In genomic region chr10:75239391-75239790, GRCh38 we compare ENCODE assay signal across 1 cellular context.
TF ChIP-seq lines count a peak whose summit lies in the region.

No MANE protein-coding gene starts in this region.

TF ChIP-seq in H1, 55 proteins besides CTCF, POLR2A, EP300 and RAD21:
- TF ChIP-seq MAX (IDR thresholded peaks at IDR 0.05), result no peak
- TF ChIP-seq SIN3A (conservative IDR thresholded peaks at IDR 0.05 in 1 of 2, IDR thresholded peaks at IDR 0.05 in 1 of 2; ENCODE audit: low read depth in 1 of 2, low read length in 2 of 2), result no peak
- no peak for TF ChIP-seq GABPA (IDR thresholded peaks at IDR 0.05; ENCODE audit: borderline replicate concordance, insufficient read depth, low read length)
- no peak for TF ChIP-seq RFX5 (IDR thresholded peaks at IDR 0.05; ENCODE audit: borderline replicate concordance, low read depth, low read length)
- no peak for TF ChIP-seq POU5F1 (IDR thresholded peaks at IDR 0.05; ENCODE audit: low read depth, low read length)
- no peak for TF ChIP-seq TAF7 (optimal IDR thresholded peaks at IDR 0.05; ENCODE audit: borderline replicate concordance, low read depth, low read length)
- TF ChIP-seq, protein P1, sequence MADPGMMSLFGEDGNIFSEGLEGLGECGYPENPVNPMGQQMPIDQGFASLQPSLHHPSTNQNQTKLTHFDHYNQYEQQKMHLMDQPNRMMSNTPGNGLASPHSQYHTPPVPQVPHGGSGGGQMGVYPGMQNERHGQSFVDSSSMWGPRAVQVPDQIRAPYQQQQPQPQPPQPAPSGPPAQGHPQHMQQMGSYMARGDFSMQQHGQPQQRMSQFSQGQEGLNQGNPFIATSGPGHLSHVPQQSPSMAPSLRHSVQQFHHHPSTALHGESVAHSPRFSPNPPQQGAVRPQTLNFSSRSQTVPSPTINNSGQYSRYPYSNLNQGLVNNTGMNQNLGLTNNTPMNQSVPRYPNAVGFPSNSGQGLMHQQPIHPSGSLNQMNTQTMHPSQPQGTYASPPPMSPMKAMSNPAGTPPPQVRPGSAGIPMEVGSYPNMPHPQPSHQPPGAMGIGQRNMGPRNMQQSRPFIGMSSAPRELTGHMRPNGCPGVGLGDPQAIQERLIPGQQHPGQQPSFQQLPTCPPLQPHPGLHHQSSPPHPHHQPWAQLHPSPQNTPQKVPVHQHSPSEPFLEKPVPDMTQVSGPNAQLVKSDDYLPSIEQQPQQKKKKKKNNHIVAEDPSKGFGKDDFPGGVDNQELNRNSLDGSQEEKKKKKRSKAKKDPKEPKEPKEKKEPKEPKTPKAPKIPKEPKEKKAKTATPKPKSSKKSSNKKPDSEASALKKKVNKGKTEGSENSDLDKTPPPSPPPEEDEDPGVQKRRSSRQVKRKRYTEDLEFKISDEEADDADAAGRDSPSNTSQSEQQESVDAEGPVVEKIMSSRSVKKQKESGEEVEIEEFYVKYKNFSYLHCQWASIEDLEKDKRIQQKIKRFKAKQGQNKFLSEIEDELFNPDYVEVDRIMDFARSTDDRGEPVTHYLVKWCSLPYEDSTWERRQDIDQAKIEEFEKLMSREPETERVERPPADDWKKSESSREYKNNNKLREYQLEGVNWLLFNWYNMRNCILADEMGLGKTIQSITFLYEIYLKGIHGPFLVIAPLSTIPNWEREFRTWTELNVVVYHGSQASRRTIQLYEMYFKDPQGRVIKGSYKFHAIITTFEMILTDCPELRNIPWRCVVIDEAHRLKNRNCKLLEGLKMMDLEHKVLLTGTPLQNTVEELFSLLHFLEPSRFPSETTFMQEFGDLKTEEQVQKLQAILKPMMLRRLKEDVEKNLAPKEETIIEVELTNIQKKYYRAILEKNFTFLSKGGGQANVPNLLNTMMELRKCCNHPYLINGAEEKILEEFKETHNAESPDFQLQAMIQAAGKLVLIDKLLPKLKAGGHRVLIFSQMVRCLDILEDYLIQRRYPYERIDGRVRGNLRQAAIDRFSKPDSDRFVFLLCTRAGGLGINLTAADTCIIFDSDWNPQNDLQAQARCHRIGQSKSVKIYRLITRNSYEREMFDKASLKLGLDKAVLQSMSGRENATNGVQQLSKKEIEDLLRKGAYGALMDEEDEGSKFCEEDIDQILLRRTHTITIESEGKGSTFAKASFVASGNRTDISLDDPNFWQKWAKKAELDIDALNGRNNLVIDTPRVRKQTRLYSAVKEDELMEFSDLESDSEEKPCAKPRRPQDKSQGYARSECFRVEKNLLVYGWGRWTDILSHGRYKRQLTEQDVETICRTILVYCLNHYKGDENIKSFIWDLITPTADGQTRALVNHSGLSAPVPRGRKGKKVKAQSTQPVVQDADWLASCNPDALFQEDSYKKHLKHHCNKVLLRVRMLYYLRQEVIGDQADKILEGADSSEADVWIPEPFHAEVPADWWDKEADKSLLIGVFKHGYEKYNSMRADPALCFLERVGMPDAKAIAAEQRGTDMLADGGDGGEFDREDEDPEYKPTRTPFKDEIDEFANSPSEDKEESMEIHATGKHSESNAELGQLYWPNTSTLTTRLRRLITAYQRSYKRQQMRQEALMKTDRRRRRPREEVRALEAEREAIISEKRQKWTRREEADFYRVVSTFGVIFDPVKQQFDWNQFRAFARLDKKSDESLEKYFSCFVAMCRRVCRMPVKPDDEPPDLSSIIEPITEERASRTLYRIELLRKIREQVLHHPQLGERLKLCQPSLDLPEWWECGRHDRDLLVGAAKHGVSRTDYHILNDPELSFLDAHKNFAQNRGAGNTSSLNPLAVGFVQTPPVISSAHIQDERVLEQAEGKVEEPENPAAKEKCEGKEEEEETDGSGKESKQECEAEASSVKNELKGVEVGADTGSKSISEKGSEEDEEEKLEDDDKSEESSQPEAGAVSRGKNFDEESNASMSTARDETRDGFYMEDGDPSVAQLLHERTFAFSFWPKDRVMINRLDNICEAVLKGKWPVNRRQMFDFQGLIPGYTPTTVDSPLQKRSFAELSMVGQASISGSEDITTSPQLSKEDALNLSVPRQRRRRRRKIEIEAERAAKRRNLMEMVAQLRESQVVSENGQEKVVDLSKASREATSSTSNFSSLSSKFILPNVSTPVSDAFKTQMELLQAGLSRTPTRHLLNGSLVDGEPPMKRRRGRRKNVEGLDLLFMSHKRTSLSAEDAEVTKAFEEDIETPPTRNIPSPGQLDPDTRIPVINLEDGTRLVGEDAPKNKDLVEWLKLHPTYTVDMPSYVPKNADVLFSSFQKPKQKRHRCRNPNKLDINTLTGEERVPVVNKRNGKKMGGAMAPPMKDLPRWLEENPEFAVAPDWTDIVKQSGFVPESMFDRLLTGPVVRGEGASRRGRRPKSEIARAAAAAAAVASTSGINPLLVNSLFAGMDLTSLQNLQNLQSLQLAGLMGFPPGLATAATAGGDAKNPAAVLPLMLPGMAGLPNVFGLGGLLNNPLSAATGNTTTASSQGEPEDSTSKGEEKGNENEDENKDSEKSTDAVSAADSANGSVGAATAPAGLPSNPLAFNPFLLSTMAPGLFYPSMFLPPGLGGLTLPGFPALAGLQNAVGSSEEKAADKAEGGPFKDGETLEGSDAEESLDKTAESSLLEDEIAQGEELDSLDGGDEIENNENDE (IDR thresholded peaks at IDR 0.05; ENCODE audit: insufficient replicate concordance, low read length), result no peak
- no peak for TF ChIP-seq BCL11A (IDR thresholded peaks at IDR 0.05; ENCODE audit: low read depth in 2 of 2, low read length in 2 of 2)
- TF ChIP-seq PHF8 (conservative IDR thresholded peaks at IDR 0.05; ENCODE audit: low read depth, low read length), result no peak
